In the genomic region with DNA sequence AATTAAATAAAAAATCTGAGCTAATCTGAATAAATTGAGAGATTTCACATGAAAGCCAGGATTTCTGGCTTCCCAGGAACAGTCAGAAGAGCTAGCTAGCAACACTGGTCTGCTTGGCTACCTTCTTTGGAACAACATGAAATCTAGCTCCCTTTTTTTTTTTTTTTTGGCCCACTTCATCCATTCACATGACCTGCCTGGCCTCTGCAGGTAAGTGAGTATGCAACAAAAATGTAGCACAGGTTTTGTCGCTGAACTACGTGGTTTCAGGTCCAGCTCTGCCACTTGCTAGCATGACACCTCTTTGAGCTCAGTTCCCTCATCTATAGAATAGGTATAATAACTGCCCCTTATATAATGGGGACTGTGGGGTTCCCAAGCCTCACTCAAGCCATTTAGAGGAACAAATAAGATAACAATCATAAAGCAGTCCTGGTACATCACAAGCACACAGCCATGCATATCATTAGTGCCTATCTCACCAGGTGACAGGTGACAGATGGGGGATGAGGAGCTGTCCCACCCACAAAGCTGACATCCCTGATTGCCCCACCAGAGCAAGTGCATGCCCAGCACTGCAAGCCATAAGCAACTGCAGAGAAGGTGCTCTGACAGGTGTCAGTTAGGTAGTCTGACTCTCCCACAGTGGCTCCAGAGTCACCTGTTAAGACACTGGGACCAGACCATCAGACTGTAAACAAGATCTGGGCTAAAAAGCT, we compare ENCODE assay signal across 19 cellular contexts. TPM values are rescaled to one million over a fixed set of nuclear protein-coding genes. Genes with fewer than 3 reads are reported as not detected.
DNase-seq lines count a peak whose midpoint lies in the region; ATAC-seq, FAIRE-seq and TF ChIP-seq lines count a peak whose summit lies in the region.
"Had no signal": no experiment of that assay in that cellular context is flagged by ENCODE, and none has a peak within 500 bp of the region (broad histone marks: within the 10 kb centered on the region; RNA-seq: fewer than 3 reads in every experiment).

No MANE protein-coding gene starts in this region.

- POLR2A ChIA-PET in RWPE1 (lab: Yijun Ruan, JAX; ENCODE audit: low non-redundant PET), result interaction anchor here (0.5 to 1.2 kb wide), 6 partner anchors 8 to 119 kb away, joined by 3 to 11 read pairs (median 4); no protein-coding TSS in a partner anchor

- H3K27ac ChIP-seq in RWPE1 (peak overlapping the region; percentile 100), small intestine (ENCODE audit: low read depth in 1 of 2, low read length in 1 of 2) (peak overlapping the region in 1 of 2 donors; percentile 2)
- H3K27ac ChIP-seq: C4-2B, neural progenitor cell had no signal

- peaks cover 2 to 10% (median 7%) of the 10 kb centered on the region in 3 donors for H3K36me3 Mint-ChIP-seq in immature natural killer cell
- H3K36me3 Mint-ChIP-seq in mesothelial cell of epicardium, result no peaks in the 10 kb centered on the region
- H3K36me3 Mint-ChIP-seq: neural progenitor cell; stimulated activated memory B cell treated with anti-CD40 and anti-IgM and Interleukin-4, amounts not matched to agents 10 μg/mL and 1 μg/mL and 100 μg/mL, for 72 hours had no signal

- H3K4me1 Mint-ChIP-seq in immature natural killer cell (peaks cover 91 to 92% of the 10 kb centered on the region in 2 donors), mesothelial cell of epicardium (peaks cover 63% of the 10 kb centered on the region)

- no peak overlapping the region for H3K4me3 ChIP-seq in small intestine (ENCODE audit: low read depth in 1 of 2, low read length in 2 of 2)
- H3K4me3 ChIP-seq: neural progenitor cell had no signal

- H3K27me3 ChIP-seq in small intestine (ENCODE audit: control insufficient read depth in 2 of 2, insufficient read depth in 2 of 2, low read length in 2 of 2), result no peaks in the 10 kb centered on the region
- H3K27me3 ChIP-seq: neural progenitor cell had no signal

- peak overlapping the region; percentile 10 to 88 (median 74) for H3K27ac Mint-ChIP-seq in immature natural killer cell
- no peak overlapping the region for H3K27ac Mint-ChIP-seq in mesothelial cell of epicardium
- H3K27ac Mint-ChIP-seq: activated CD4-positive, alpha-beta T cell treated with anti-CD3 and anti-CD28 coated beads, Interleukin-2, amount 10 ng/mL, durations not matched to agents 7 days and 5 days; neural progenitor cell; stimulated activated memory B cell treated with anti-CD40 and anti-IgM and Interleukin-4, amounts not matched to agents 10 μg/mL and 1 μg/mL and 100 μg/mL, for 72 hours had no signal

- in situ Hi-C loops in G401 (cut with HindIII; ENCODE audit: low sequenced_read_pairs), result no loop called here

- DNase-seq in G401 (ENCODE audit: low spot score) (peak; percentile 29), RWPE1 (ENCODE audit: low spot score) (no peak), immature natural killer cell (no peak), small intestine (peak; percentile 49), mesothelial cell of epicardium (ENCODE audit: low spot score in 2 of 2, unreplicated experiment in 2 of 2) (no peak)
- DNase-seq in activated CD4-positive, CD25-positive, alpha-beta regulatory T cell (lab: John Stamatoyannopoulos, UW), result no peak
- DNase-seq: activated CD4-positive, alpha-beta T cell treated with anti-CD3 and anti-CD28 coated beads, Interleukin-2, amount 10 ng/mL, durations not matched to agents 7 days and 5 days; anterior cingulate cortex; cortex of kidney; hypothalamus; NCI-H2029; NCI-H82; SHP77 treated with DMSO at 0.1 percent for 48 hours had no signal

- FAIRE-seq in small intestine (lab: Jason Lieb, UNC), result no peak
- FAIRE-seq: H1 had no signal

- H3K4me1 ChIP-seq in small intestine (ENCODE audit: control insufficient read depth in 2 of 2, insufficient read depth in 1 of 2, low read depth in 1 of 2, low read length in 1 of 2), result peaks cover 4 to 18% of the 10 kb centered on the region in 2 donors

- no peaks in the 10 kb centered on the region for H3K9me3 ChIP-seq in small intestine (ENCODE audit: control insufficient read depth, low read depth)

- no peaks in the 10 kb centered on the region for H3K36me3 ChIP-seq in small intestine (ENCODE audit: control insufficient read depth in 2 of 2, insufficient read depth in 2 of 2, low read length in 2 of 2)
- H3K36me3 ChIP-seq: neural progenitor cell had no signal

- ATAC-seq in HG02870 (IDR thresholded peaks at IDR 0.05; ENCODE audit: unreplicated experiment), result no peak
- ATAC-seq: left lobe of liver; stimulated activated memory B cell treated with anti-CD40 and anti-IgM and Interleukin-4, amounts not matched to agents 10 μg/mL and 1 μg/mL and 100 μg/mL, for 72 hours had no signal

- peak overlapping the region; percentile 45 to 67 (median 47) for H3K4me3 Mint-ChIP-seq in immature natural killer cell
- no peak overlapping the region for H3K4me3 Mint-ChIP-seq in mesothelial cell of epicardium
- H3K4me3 Mint-ChIP-seq: activated CD4-positive, alpha-beta T cell treated with anti-CD3 and anti-CD28 coated beads, Interleukin-2, amount 10 ng/mL, durations not matched to agents 7 days and 5 days; neural progenitor cell; stimulated activated memory B cell treated with anti-CD40 and anti-IgM and Interleukin-4, amounts not matched to agents 10 μg/mL and 1 μg/mL and 100 μg/mL, for 72 hours had no signal

- H3K27me3 Mint-ChIP-seq in immature natural killer cell (ENCODE audit: low read depth in 3 of 3), result peaks cover 3 to 12% (median 12%) of the 10 kb centered on the region in 3 donors
- no peaks in the 10 kb centered on the region for H3K27me3 Mint-ChIP-seq in mesothelial cell of epicardium (ENCODE audit: low read depth)
- H3K27me3 Mint-ChIP-seq: activated CD4-positive, alpha-beta T cell treated with anti-CD3 and anti-CD28 coated beads, Interleukin-2, amount 10 ng/mL, durations not matched to agents 7 days and 5 days had no signal

- no peaks in the 10 kb centered on the region for H3K9me3 Mint-ChIP-seq in immature natural killer cell
- no peaks in the 10 kb centered on the region for H3K9me3 Mint-ChIP-seq in mesothelial cell of epicardium
- H3K9me3 Mint-ChIP-seq: activated CD4-positive, alpha-beta T cell treated with anti-CD3 and anti-CD28 coated beads, Interleukin-2, amount 10 ng/mL, durations not matched to agents 7 days and 5 days; neural progenitor cell; stimulated activated memory B cell treated with anti-CD40 and anti-IgM and Interleukin-4, amounts not matched to agents 10 μg/mL and 1 μg/mL and 100 μg/mL, for 72 hours had no signal

- CTCF ChIA-PET in RWPE1 (lab: Yijun Ruan, JAX), result interaction anchor here (3.2 to 4.2 kb wide), 2 partner anchors 12 to 26 kb away, joined by 16 to 22 read pairs; a partner anchor contains a TSS

- WGBS in small intestine, 3 donors, result 94 to 98% (median 96%) methylated on average over 2 of the region's 2 CpGs

- TF ChIP-seq CTCF in RWPE1 (conservative IDR thresholded peaks at IDR 0.05; ENCODE audit: low read depth) (no peak), mesothelial cell of epicardium (IDR thresholded peaks at IDR 0.05; ENCODE audit: unreplicated experiment) (no peak)

RNA-seq across cellular contexts. Expression of a gene that starts 25.6 kb away (rescaled TPM):
- 18.8 and 24.5 TPM in 2 replicates for total RNA-seq in G401 (2014; rRNA removed; shearing (Covaris generic))
- polyA plus RNA-seq in immature natural killer cell (100 to 1,000 TPM; 132 to 310 (median 240) TPM), small intestine (100 to 1,000 TPM in 2 of 3 donors, 10 to 100 TPM in 1; 79.3 to 132 (median 103) TPM)
- 113 to 123 TPM (median 117 TPM) in 3 replicates for total RNA-seq in mesothelial cell of epicardium

RNA-seq across cellular contexts. Expression of a gene that starts 39.0 kb away (rescaled TPM):
- total RNA-seq in G401 (2014; rRNA removed; shearing (Covaris generic)), result 6,017 and 6,466 TPM in 2 replicates
- polyA plus RNA-seq in immature natural killer cell, result 1,000 to 10,000 TPM in 1 of 3 donors, 100 to 1,000 TPM in 2; 528 to 1,271 (median 768) TPM
- 1,000 to 10,000 TPM; 2,529 to 5,599 (median 4,032) TPM for polyA plus RNA-seq in small intestine
- 1,924 to 1,989 TPM (median 1,950 TPM) in 3 replicates for total RNA-seq in mesothelial cell of epicardium

RNA-seq across cellular contexts. Expression of a gene that starts 45.4 kb away (rescaled TPM):
- 65.2 and 79.0 TPM in 2 replicates for total RNA-seq in G401 (2014; rRNA removed; shearing (Covaris generic))
- polyA plus RNA-seq in immature natural killer cell (10 to 100 TPM in 2 of 3 donors, 1 to 10 TPM in 1; 9.7 to 26.4 (median 11.3) TPM), small intestine (10 to 100 TPM; 12.3 to 27.9 (median 14.1) TPM)
- total RNA-seq in mesothelial cell of epicardium, result 121 to 134 TPM (median 127 TPM) in 3 replicates

RNA-seq across cellular contexts. Expression of a gene that starts 51.8 kb away (rescaled TPM):
- not detected in 2 replicates for total RNA-seq in G401 (2014; rRNA removed; shearing (Covaris generic))
- polyA plus RNA-seq in immature natural killer cell, result 10 to 100 TPM in 1 of 3 donors, not detected in 2; 70.0 TPM
- polyA plus RNA-seq in small intestine, result not detected
- 9,118 to 10,048 TPM (median 9,930 TPM) in 3 replicates for total RNA-seq in mesothelial cell of epicardium

RNA-seq across cellular contexts. Expression of a gene that starts 53.1 kb away (rescaled TPM):
- total RNA-seq in G401 (2014; rRNA removed; shearing (Covaris generic)), result not detected in 2 replicates
- polyA plus RNA-seq in immature natural killer cell (not detected), small intestine (not detected)
- 5,196 to 5,477 TPM (median 5,368 TPM) in 3 replicates for total RNA-seq in mesothelial cell of epicardium

Comparison
In these comparisons a context has a peak if more than half of its experiments do, and no peak if none do; other contexts are left out.
1. DNase-seq: peak in G401 (single experiment) and small intestine (single experiment); none in RWPE1 (single experiment), immature natural killer cell (0 of 3), activated CD4-positive, CD25-positive, alpha-beta regulatory T cell (0 of 4) and mesothelial cell of epicardium (0 of 2).